ENCODE assay signal across 9 cellular contexts in genomic region chr17:77145209-77145608, GRCh38. TPM values are rescaled to one million over a fixed set of nuclear protein-coding genes. Genes with fewer than 3 reads are reported as not detected.
A peak's percentile ranks its signal among the peaks of the same experiment; 100 is the strongest.
DNase-seq lines count a peak whose midpoint lies in the region; ATAC-seq and TF ChIP-seq lines count a peak whose summit lies in the region.
"Had no signal": no experiment of that assay in that cellular context is flagged by ENCODE, and none has a peak within 500 bp of the region (broad histone marks: within the 10 kb centered on the region; RNA-seq: fewer than 3 reads in every experiment).

No MANE protein-coding gene starts in this region.

- H3K4me1 ChIP-seq in HCT116 (ENCODE audit: control insufficient read depth in 1 of 2, insufficient read depth in 2 of 2, low read length in 2 of 2): peaks cover 11 to 28% of the 10 kb centered on the region in 2 experiments
- H3K4me1 ChIP-seq in gastroesophageal sphincter: peaks cover 4 to 81% (median 21%) of the 10 kb centered on the region in 3 donors
- H3K4me1 ChIP-seq in spleen: peaks cover 44 to 90% (median 86%) of the 10 kb centered on the region in 6 donors

- no peak overlapping the region for H2AFZ ChIP-seq in HCT116 (ENCODE audit: low read depth, low read length, poor library complexity, severe bottlenecking)

- TF ChIP-seq CTCF in HCT116 (IDR thresholded peaks at IDR 0.05 in 2 of 3, conservative IDR thresholded peaks at IDR 0.05 in 1 of 3; ENCODE audit: borderline replicate concordance in 1 of 3, insufficient read depth in 1 of 3, low read depth in 2 of 3, low read length in 2 of 3): no peak
- no peak for TF ChIP-seq CTCF in VCaP (conservative IDR thresholded peaks at IDR 0.05)
- no peak for TF ChIP-seq CTCF in gastroesophageal sphincter (IDR thresholded peaks at IDR 0.05)
- no peak for TF ChIP-seq CTCF in spleen (IDR thresholded peaks at IDR 0.05 in 8 of 11, conservative IDR thresholded peaks at IDR 0.05 in 3 of 11)

- intact Hi-C loops in HCT116 (cut with micrococcal nuclease): no loop called here
- intact Hi-C loops in spleen (cut with DNase I; ENCODE audit: low total_unique reads): no loop called here

- BruUV-seq in HCT116 (replicated peaks; lab: Mats Ljungman, UMichigan): no TSS peak

- H3K36me3 ChIP-seq in HCT116 (ENCODE audit: control insufficient read depth in 1 of 2, insufficient read depth in 2 of 2, low read length in 2 of 2): peaks cover 8 to 19% of the 10 kb centered on the region in 2 experiments; a peak in 3 of 4 replicates
- H3K36me3 ChIP-seq in gastroesophageal sphincter: peaks cover 0 to 58% of the 10 kb centered on the region in 2 donors
- H3K36me3 ChIP-seq in spleen: peaks cover 2 to 72% (median 26%) of the 10 kb centered on the region in 6 donors

- peak overlapping the region; percentile 22 for H3K4me2 ChIP-seq in HCT116 (ENCODE audit: low read length)

- 78 to 90% methylated on average over 3 of the region's 3 CpGs for WGBS in gastroesophageal sphincter (ENCODE audit: low coverage in 1 of 2), 2 donors
- WGBS in spleen, 5 donors: 64 to 85% (median 75%) methylated on average over 3 of the region's 3 CpGs

- RAD21 ChIA-PET in HCT116 (lab: Charles Lee; ENCODE audit: low non-redundant PET in 1 of 2, low total read pairs in 2 of 2, uncharacterized antibody in 2 of 2, unreplicated experiment in 2 of 2): no interaction called here

- DNase-seq in HCT116 (ENCODE audit: low read depth, low spot score) (no peak), spleen (no peak), NCI-H446 treated with DMSO at 0.1 percent for 48 hours (lab: John Stamatoyannopoulos, UW) (no peak), cerebellar nuclear complex (lab: John Stamatoyannopoulos, UW) (no peak), LoVo (ENCODE audit: low spot score) (no peak), NCI-H1436 (lab: John Stamatoyannopoulos, UW) (no peak)
- DNase-seq: effector CD4-positive, alpha-beta T cell had no signal

- H3K27me3 ChIP-seq in HCT116 (ENCODE audit: insufficient read depth, low read length): no peaks in the 10 kb centered on the region
- H3K27me3 ChIP-seq in gastroesophageal sphincter: no peaks in the 10 kb centered on the region
- H3K27me3 ChIP-seq in spleen (replicated peaks in 1 of 7): no peaks in the 10 kb centered on the region

- TF ChIP-seq POLR2A in HCT116 (IDR thresholded peaks at IDR 0.05; ENCODE audit: borderline replicate concordance, extremely low read depth, insufficient read depth, insufficient read length): no peak
- no peak for TF ChIP-seq POLR2A in gastroesophageal sphincter (IDR thresholded peaks at IDR 0.05)
- no peak for TF ChIP-seq POLR2A in spleen (IDR thresholded peaks at IDR 0.05)

- CTCF ChIA-PET in HCT116 (lab: Charles Lee): no interaction called here

- no peaks in the 10 kb centered on the region for H4K20me1 ChIP-seq in HCT116 (ENCODE audit: insufficient read depth)

- POLR2A ChIA-PET in HCT116 (lab: Charles Lee): no interaction called here

- ATAC-seq in HCT116: no peak
- no peak for ATAC-seq in gastroesophageal sphincter

- H3K79me2 ChIP-seq in HCT116 (ENCODE audit: insufficient read depth, low read length): peaks cover 44% of the 10 kb centered on the region

- H3K4me3 ChIP-seq in HCT116 (replicated peaks in 1 of 2; ENCODE audit: low read depth in 1 of 2, low read length in 2 of 2) (no peak overlapping the region), gastroesophageal sphincter (peak overlapping the region in 1 of 2 donors; percentile 98), spleen (peak overlapping the region in 3 of 8 donors; percentile 8 to 89 (median 14))

- no peak for TF ChIP-seq EP300 in gastroesophageal sphincter (IDR thresholded peaks at IDR 0.05)

- no peak for TF ChIP-seq RAD21 in HCT116 (IDR thresholded peaks at IDR 0.05; ENCODE audit: low read depth)

- H3K27ac ChIP-seq in HCT116 (ENCODE audit: low read depth, low read length) (no peak overlapping the region), VCaP (peak overlapping the region; percentile 93), gastroesophageal sphincter (peak overlapping the region in 3 of 4 donors; percentile 60 to 98 (median 82)), spleen (peak overlapping the region; percentile 54 to 100 (median 88))

- H3K9ac ChIP-seq in HCT116 (ENCODE audit: low read length): peak overlapping the region; percentile 25

- H3K9me3 ChIP-seq in HCT116 (ENCODE audit: control insufficient read depth in 1 of 2, insufficient read depth in 1 of 2, low read depth in 1 of 2, low read length in 2 of 2): no peaks in the 10 kb centered on the region
- H3K9me3 ChIP-seq in gastroesophageal sphincter: no peaks in the 10 kb centered on the region
- no peaks in the 10 kb centered on the region for H3K9me3 ChIP-seq in spleen

- H3K9me2 ChIP-seq in HCT116 (ENCODE audit: insufficient read depth): no peaks in the 10 kb centered on the region

TF ChIP-seq in HCT116, 20 proteins besides CTCF, POLR2A, EP300 and RAD21:
- no peak for TF ChIP-seq ZNF274 (IDR thresholded peaks at IDR 0.05; ENCODE audit: low read depth, low read length)
- TF ChIP-seq EGR1 (IDR thresholded peaks at IDR 0.05; ENCODE audit: low read depth): no peak
- TF ChIP-seq ZFX (IDR thresholded peaks at IDR 0.05): no peak
- no peak for TF ChIP-seq CEBPB (IDR thresholded peaks at IDR 0.05; ENCODE audit: low read depth)
- TF ChIP-seq JUND (IDR thresholded peaks at IDR 0.05): no peak
- no peak for TF ChIP-seq TCF7L2 (IDR thresholded peaks at IDR 0.05; ENCODE audit: borderline replicate concordance, extremely low read depth, insufficient read depth, insufficient read length)

RNA-seq across cellular contexts. Expression of gene SEC14L1, which starts 4.4 kb away (rescaled TPM):
- total RNA-seq in HCT116 (2021; ENCODE audit: unreplicated experiment) (59.7 TPM), gastroesophageal sphincter (10 to 100 TPM; 38.4 to 86.1 (median 40.1) TPM), spleen (100 to 1,000 TPM; 152 to 202 (median 182) TPM)
- 31.2 and 34.2 TPM in 2 replicates for polyA plus RNA-seq in HCT116 (2012)
- 10 to 100 TPM; 14.5 to 37.6 (median 18.0) TPM for polyA plus RNA-seq in spleen
